In the genomic region with DNA sequence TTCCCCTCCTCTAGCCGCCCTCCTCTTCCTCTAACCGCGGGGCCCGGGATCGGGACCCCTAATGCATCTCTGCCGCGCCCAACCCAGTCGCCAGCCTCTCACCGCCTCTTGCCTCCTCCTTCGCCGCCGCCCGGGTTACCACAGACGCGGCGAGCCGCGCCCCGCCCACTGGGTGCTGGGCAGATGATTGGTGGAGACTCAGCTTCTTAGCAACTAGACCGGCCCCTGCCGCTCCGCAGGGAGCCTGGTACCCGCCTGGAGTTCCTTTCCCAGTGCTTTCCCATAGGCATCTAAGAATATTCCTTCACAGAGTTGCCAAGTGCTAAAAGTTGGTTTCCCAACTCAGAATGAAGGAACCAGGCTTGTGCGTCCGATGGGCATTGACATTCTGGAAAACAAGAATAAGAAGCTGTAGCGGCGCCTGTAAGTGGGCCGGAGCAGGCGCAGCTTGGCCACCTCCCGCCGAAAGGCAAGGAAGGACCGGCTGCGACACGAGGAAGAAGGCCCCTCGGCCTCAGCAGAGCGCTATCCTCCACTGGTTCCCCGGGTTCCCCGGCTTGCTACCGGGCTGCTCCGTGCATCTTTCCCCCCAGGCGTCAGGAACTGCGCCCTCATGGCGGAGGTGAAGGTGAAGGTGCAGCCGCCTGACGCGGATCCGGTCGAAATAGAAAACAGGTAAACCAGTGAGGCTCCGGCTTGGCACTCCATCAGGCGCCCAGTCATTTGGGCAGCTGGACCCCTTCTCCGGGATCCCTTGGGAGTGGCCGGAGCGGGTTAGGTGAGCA, we compare ENCODE assay signal across 1 cellular context.
TF ChIP-seq lines count a peak whose summit lies in the region.

Gene DZANK1, minus strand, starts transcription at position 137 of the 785 bp plus-strand sequence. CDS start 1,672 bp downstream, outside the sequence.
A gene with protein sequence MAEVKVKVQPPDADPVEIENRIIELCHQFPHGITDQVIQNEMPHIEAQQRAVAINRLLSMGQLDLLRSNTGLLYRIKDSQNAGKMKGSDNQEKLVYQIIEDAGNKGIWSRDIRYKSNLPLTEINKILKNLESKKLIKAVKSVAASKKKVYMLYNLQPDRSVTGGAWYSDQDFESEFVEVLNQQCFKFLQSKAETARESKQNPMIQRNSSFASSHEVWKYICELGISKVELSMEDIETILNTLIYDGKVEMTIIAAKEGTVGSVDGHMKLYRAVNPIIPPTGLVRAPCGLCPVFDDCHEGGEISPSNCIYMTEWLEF (plus strand): TSS at position 497 of the 785 bp plus-strand sequence. CDS start 117 bp downstream, at position 614.

TF ChIP-seq in GM12878, 131 proteins besides CTCF, POLR2A, EP300 and RAD21 (continued from another document and continues in another):
- no peak for TF ChIP-seq ZBTB4 (CRISPR knock-in tag; IDR thresholded peaks at IDR 0.05)
- TF ChIP-seq, protein P1, sequence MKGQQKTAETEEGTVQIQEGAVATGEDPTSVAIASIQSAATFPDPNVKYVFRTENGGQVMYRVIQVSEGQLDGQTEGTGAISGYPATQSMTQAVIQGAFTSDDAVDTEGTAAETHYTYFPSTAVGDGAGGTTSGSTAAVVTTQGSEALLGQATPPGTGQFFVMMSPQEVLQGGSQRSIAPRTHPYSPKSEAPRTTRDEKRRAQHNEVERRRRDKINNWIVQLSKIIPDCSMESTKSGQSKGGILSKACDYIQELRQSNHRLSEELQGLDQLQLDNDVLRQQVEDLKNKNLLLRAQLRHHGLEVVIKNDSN (IDR thresholded peaks at IDR 0.05; ENCODE audit: borderline replicate concordance, extremely low read length, insufficient read depth, low read depth, low read length): no peak
- TF ChIP-seq ZBTB33 (IDR thresholded peaks at IDR 0.05): peak; percentile 96
- peak; percentile 94 for TF ChIP-seq ZNF207 (IDR thresholded peaks at IDR 0.05; ENCODE audit: borderline replicate concordance)
- peak; percentile 43; the same call in 1 of the 2 replicates for TF ChIP-seq GATAD2B (conservative IDR thresholded peaks at IDR 0.05; ENCODE audit: low read depth)
- TF ChIP-seq ZZZ3 (IDR thresholded peaks at IDR 0.05; ENCODE audit: control insufficient read depth, insufficient read length, low read depth): no peak
- no peak for TF ChIP-seq CBX3 (IDR thresholded peaks at IDR 0.05; ENCODE audit: borderline replicate concordance, low read depth)
- TF ChIP-seq E2F4 (IDR thresholded peaks at IDR 0.05; ENCODE audit: low read depth, low read length): 0 out of 2 replicates have a peak, but pooled peaks have one; percentile 8
- TF ChIP-seq CBFB (IDR thresholded peaks at IDR 0.05; ENCODE audit: low read depth): peak; percentile 98
- TF ChIP-seq NFYA (IDR thresholded peaks at IDR 0.05; ENCODE audit: borderline replicate concordance, low read depth, low read length): no peak
- TF ChIP-seq TBL1XR1 (IDR thresholded peaks at IDR 0.05; ENCODE audit: low read depth, low read length): 0 out of 2 replicates have a peak, but pooled peaks have one; percentile 23
- no peak for TF ChIP-seq TCF7 (IDR thresholded peaks at IDR 0.05; ENCODE audit: borderline replicate concordance)
- peak; percentile 99 for TF ChIP-seq IKZF2 (IDR thresholded peaks at IDR 0.05)
- TF ChIP-seq FOXM1 (IDR thresholded peaks at IDR 0.05; ENCODE audit: low read depth, low read length): no peak
- TF ChIP-seq NFXL1 (IDR thresholded peaks at IDR 0.05; ENCODE audit: borderline replicate concordance): no peak
- peak; percentile 64; the same call in 1 of the 2 replicates for TF ChIP-seq SMAD5 (IDR thresholded peaks at IDR 0.05; ENCODE audit: low read depth)
- TF ChIP-seq EED (IDR thresholded peaks at IDR 0.05; ENCODE audit: low read depth): peak; percentile 93
- TF ChIP-seq SIN3A (IDR thresholded peaks at IDR 0.05; ENCODE audit: low read depth, low read length): peak; percentile 91
- no peak for TF ChIP-seq SREBF1 (IDR thresholded peaks at IDR 0.05; ENCODE audit: low read length)
- no peak for TF ChIP-seq SREBF2 (IDR thresholded peaks at IDR 0.05; ENCODE audit: low read length)
- TF ChIP-seq, protein P2, sequence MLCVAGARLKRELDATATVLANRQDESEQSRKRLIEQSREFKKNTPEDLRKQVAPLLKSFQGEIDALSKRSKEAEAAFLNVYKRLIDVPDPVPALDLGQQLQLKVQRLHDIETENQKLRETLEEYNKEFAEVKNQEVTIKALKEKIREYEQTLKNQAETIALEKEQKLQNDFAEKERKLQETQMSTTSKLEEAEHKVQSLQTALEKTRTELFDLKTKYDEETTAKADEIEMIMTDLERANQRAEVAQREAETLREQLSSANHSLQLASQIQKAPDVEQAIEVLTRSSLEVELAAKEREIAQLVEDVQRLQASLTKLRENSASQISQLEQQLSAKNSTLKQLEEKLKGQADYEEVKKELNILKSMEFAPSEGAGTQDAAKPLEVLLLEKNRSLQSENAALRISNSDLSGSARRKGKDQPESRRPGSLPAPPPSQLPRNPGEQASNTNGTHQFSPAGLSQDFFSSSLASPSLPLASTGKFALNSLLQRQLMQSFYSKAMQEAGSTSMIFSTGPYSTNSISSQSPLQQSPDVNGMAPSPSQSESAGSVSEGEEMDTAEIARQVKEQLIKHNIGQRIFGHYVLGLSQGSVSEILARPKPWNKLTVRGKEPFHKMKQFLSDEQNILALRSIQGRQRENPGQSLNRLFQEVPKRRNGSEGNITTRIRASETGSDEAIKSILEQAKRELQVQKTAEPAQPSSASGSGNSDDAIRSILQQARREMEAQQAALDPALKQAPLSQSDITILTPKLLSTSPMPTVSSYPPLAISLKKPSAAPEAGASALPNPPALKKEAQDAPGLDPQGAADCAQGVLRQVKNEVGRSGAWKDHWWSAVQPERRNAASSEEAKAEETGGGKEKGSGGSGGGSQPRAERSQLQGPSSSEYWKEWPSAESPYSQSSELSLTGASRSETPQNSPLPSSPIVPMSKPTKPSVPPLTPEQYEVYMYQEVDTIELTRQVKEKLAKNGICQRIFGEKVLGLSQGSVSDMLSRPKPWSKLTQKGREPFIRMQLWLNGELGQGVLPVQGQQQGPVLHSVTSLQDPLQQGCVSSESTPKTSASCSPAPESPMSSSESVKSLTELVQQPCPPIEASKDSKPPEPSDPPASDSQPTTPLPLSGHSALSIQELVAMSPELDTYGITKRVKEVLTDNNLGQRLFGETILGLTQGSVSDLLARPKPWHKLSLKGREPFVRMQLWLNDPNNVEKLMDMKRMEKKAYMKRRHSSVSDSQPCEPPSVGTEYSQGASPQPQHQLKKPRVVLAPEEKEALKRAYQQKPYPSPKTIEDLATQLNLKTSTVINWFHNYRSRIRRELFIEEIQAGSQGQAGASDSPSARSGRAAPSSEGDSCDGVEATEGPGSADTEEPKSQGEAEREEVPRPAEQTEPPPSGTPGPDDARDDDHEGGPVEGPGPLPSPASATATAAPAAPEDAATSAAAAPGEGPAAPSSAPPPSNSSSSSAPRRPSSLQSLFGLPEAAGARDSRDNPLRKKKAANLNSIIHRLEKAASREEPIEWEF (IDR thresholded peaks at IDR 0.05; ENCODE audit: insufficient replicate concordance, low read depth, low read length): no peak
- no peak for TF ChIP-seq PAX5 (IDR thresholded peaks at IDR 0.05; ENCODE audit: borderline replicate concordance, low read depth, low read length)
- TF ChIP-seq, protein P3, sequence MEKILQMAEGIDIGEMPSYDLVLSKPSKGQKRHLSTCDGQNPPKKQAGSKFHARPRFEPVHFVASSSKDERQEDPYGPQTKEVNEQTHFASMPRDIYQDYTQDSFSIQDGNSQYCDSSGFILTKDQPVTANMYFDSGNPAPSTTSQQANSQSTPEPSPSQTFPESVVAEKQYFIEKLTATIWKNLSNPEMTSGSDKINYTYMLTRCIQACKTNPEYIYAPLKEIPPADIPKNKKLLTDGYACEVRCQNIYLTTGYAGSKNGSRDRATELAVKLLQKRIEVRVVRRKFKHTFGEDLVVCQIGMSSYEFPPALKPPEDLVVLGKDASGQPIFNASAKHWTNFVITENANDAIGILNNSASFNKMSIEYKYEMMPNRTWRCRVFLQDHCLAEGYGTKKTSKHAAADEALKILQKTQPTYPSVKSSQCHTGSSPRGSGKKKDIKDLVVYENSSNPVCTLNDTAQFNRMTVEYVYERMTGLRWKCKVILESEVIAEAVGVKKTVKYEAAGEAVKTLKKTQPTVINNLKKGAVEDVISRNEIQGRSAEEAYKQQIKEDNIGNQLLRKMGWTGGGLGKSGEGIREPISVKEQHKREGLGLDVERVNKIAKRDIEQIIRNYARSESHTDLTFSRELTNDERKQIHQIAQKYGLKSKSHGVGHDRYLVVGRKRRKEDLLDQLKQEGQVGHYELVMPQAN (conservative IDR thresholded peaks at IDR 0.05): peak; percentile 93
- TF ChIP-seq IRF4 (IDR thresholded peaks at IDR 0.05; ENCODE audit: low read depth, low read length): no peak
- TF ChIP-seq POU2F2 (IDR thresholded peaks at IDR 0.05; ENCODE audit: borderline replicate concordance, low read depth, low read length): no peak
- TF ChIP-seq, protein P4, sequence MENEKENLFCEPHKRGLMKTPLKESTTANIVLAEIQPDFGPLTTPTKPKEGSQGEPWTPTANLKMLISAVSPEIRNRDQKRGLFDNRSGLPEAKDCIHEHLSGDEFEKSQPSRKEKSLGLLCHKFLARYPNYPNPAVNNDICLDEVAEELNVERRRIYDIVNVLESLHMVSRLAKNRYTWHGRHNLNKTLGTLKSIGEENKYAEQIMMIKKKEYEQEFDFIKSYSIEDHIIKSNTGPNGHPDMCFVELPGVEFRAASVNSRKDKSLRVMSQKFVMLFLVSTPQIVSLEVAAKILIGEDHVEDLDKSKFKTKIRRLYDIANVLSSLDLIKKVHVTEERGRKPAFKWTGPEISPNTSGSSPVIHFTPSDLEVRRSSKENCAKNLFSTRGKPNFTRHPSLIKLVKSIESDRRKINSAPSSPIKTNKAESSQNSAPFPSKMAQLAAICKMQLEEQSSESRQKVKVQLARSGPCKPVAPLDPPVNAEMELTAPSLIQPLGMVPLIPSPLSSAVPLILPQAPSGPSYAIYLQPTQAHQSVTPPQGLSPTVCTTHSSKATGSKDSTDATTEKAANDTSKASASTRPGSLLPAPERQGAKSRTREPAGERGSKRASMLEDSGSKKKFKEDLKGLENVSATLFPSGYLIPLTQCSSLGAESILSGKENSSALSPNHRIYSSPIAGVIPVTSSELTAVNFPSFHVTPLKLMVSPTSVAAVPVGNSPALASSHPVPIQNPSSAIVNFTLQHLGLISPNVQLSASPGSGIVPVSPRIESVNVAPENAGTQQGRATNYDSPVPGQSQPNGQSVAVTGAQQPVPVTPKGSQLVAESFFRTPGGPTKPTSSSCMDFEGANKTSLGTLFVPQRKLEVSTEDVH (IDR thresholded peaks at IDR 0.05; ENCODE audit: low read depth, partially characterized antibody): no peak
- no peak; the same call in 1 of the 2 replicates for TF ChIP-seq SUPT20H (IDR thresholded peaks at IDR 0.05; ENCODE audit: borderline replicate concordance, control insufficient read depth, low read depth, low read length)
- peak; percentile 50; the same call in 1 of the 2 replicates for TF ChIP-seq CHD2 (IDR thresholded peaks at IDR 0.05; ENCODE audit: borderline replicate concordance, low read depth, low read length)
- TF ChIP-seq POLR2AphosphoS5 (IDR thresholded peaks at IDR 0.05; ENCODE audit: low read length): peak; percentile 77; the same call in 1 of the 2 replicates
